8 cellular contexts compared by ENCODE assay signal in genomic region chr17:30323262-30323894, GRCh38. TPM values are rescaled to one million over a fixed set of nuclear protein-coding genes. Genes with fewer than 3 reads are reported as not detected.
DNase-seq lines count a peak whose midpoint lies in the region; ATAC-seq, FAIRE-seq and TF ChIP-seq lines count a peak whose summit lies in the region.

No MANE protein-coding gene starts in this region.

- H3K9me3 Mint-ChIP-seq in CD8-positive, alpha-beta T cell = no peaks in the 10 kb centered on the region
- no peaks in the 10 kb centered on the region for H3K9me3 Mint-ChIP-seq in central memory CD8-positive, alpha-beta T cell

- no peak overlapping the region for H3K18ac ChIP-seq in mesendoderm (ENCODE audit: low read length)

- H3K4me2 ChIP-seq in PC-9 (peak overlapping the region; percentile 30), hepatocyte (no peak overlapping the region), mesendoderm (ENCODE audit: low read length) (no peak overlapping the region)

- H3K79me2 ChIP-seq in PC-9 (ENCODE audit: low read depth) = no peaks in the 10 kb centered on the region
- H3K79me2 ChIP-seq in hepatocyte = no peaks in the 10 kb centered on the region
- H3K79me2 ChIP-seq in mesendoderm (ENCODE audit: control insufficient read depth, insufficient read depth, low read length) = no peaks in the 10 kb centered on the region

- no peaks in the 10 kb centered on the region for H3K9me3 ChIP-seq in CD8-positive, alpha-beta T cell (ENCODE audit: low read length)
- H3K9me3 ChIP-seq in PC-9 (ENCODE audit: insufficient read depth, low read depth) (no peaks in the 10 kb centered on the region), hepatocyte (ENCODE audit: low read depth) (no peaks in the 10 kb centered on the region)

- no peak overlapping the region for H4K5ac ChIP-seq in mesendoderm (ENCODE audit: low read length)

- no peaks in the 10 kb centered on the region for H3K36me3 ChIP-seq in CD8-positive, alpha-beta T cell (ENCODE audit: insufficient read depth, low read length)
- H3K36me3 ChIP-seq in PC-9 (ENCODE audit: low read depth) = no peaks in the 10 kb centered on the region
- H3K36me3 ChIP-seq in hepatocyte (replicated peaks; ENCODE audit: insufficient read depth, low read depth) = no peaks in the 10 kb centered on the region
- H3K36me3 ChIP-seq in mesendoderm (ENCODE audit: control insufficient read depth, insufficient read depth, low read length) = no peaks in the 10 kb centered on the region

- no peak overlapping the region for H2BK15ac ChIP-seq in mesendoderm (replicated peaks; ENCODE audit: low read depth)

- H4K20me1 ChIP-seq in PC-9 (ENCODE audit: insufficient read depth) = no peaks in the 10 kb centered on the region
- H4K20me1 ChIP-seq in hepatocyte (ENCODE audit: insufficient read depth, poor library complexity, severe bottlenecking) = no peaks in the 10 kb centered on the region

- peaks cover 36% of the 10 kb centered on the region for H3F3A ChIP-seq in PC-9 (ENCODE audit: insufficient read depth, low read depth)

- no peak overlapping the region for H2BK5ac ChIP-seq in mesendoderm (ENCODE audit: low read length)

- no peak overlapping the region for H3K23ac ChIP-seq in mesendoderm (ENCODE audit: low read length)

- no peak overlapping the region for H3K56ac ChIP-seq in mesendoderm (ENCODE audit: low read length)

- peaks cover 24% of the 10 kb centered on the region for H3K4me1 ChIP-seq in CD8-positive, alpha-beta T cell (ENCODE audit: insufficient read depth, low read length)
- H3K4me1 ChIP-seq in PC-9 (replicated peaks; ENCODE audit: insufficient read depth) (peaks cover 37% of the 10 kb centered on the region), hepatocyte (ENCODE audit: insufficient read depth) (no peaks in the 10 kb centered on the region), mesendoderm (ENCODE audit: control insufficient read depth, low read depth, low read length) (no peaks in the 10 kb centered on the region)

- H3K4ac ChIP-seq in mesendoderm (ENCODE audit: low read depth, low read length) = no peak overlapping the region

- no peak overlapping the region for H2AK5ac ChIP-seq in mesendoderm (ENCODE audit: low read length)

- no peak overlapping the region for H3K9ac ChIP-seq in mesendoderm (ENCODE audit: low read length)

- H3K27ac Mint-ChIP-seq in CD8-positive, alpha-beta T cell = peak overlapping the region; percentile 91
- peak overlapping the region; percentile 83 for H3K27ac Mint-ChIP-seq in central memory CD8-positive, alpha-beta T cell (ENCODE audit: low read depth)

- intact Hi-C loops in CD8-positive, alpha-beta T cell (cut with DNase I, micrococcal nuclease) = loop anchor here in 1 of 2 experiments (1.0 kb wide), 1 partner anchor 9 kb away; no protein-coding TSS in a partner anchor
- intact Hi-C loops in PC-9 (cut with micrococcal nuclease; ENCODE audit: unreplicated experiment) = no loop called here

- H3K36me3 Mint-ChIP-seq in CD8-positive, alpha-beta T cell = no peaks in the 10 kb centered on the region
- peaks cover 4% of the 10 kb centered on the region for H3K36me3 Mint-ChIP-seq in central memory CD8-positive, alpha-beta T cell (ENCODE audit: insufficient read depth)

- no peak overlapping the region for H2AFZ ChIP-seq in PC-9
- H2AFZ ChIP-seq in hepatocyte = no peak overlapping the region

- no peak overlapping the region for H4K8ac ChIP-seq in mesendoderm (ENCODE audit: low read depth, low read length)

- WGBS in hepatocyte (ENCODE audit: low lambda C conversion rate, missing lambda C conversion rate) = 73% methylated on average over 5 of the region's 5 CpGs
- no CpG with 5 or more reads among the region's 5 CpGs for WGBS in mesendoderm (ENCODE audit: extremely low coverage, insufficient coverage, low lambda C conversion rate)

- H3K4me3 Mint-ChIP-seq in CD8-positive, alpha-beta T cell = peak overlapping the region; percentile 11
- H3K4me3 Mint-ChIP-seq in central memory CD8-positive, alpha-beta T cell = peak overlapping the region; percentile 37

- ATAC-seq in CD8-positive, alpha-beta T cell = peak; percentile 83
- ATAC-seq in central memory CD8-positive, alpha-beta T cell (replicated peaks; ENCODE audit: extremely low read depth, poor library complexity, severe bottlenecking) = peak; percentile 82

- BruUV-seq in PC-9 (replicated peaks; lab: Mats Ljungman, UMichigan) = no TSS peak

- POLR2A ChIA-PET in CD8-positive, alpha-beta T cell (lab: Charles Lee) = interaction anchor here (0.6 to 2.5 kb wide), 8 partner anchors 9 to 196 kb away, joined by 3 to 11 read pairs (median 4); partner anchors contain the start of gene BLMH
- POLR2A ChIA-PET in PC-9 (lab: Charles Lee; ENCODE audit: unreplicated experiment) = no interaction called here

- no peak for TF ChIP-seq CTCF in CD8-positive, alpha-beta T cell (IDR thresholded peaks at IDR 0.05)
- TF ChIP-seq CTCF in HL-60 (IDR thresholded peaks at IDR 0.05; ENCODE audit: insufficient read depth, low read length) (no peak), PC-9 (conservative IDR thresholded peaks at IDR 0.05) (no peak), hepatocyte (IDR thresholded peaks at IDR 0.05; ENCODE audit: poor library complexity) (no peak)

- H3K79me1 ChIP-seq in mesendoderm (ENCODE audit: low read length) = no peaks in the 10 kb centered on the region

- no peaks in the 10 kb centered on the region for H3K9me2 ChIP-seq in PC-9 (ENCODE audit: insufficient read depth)
- no peaks in the 10 kb centered on the region for H3K9me2 ChIP-seq in hepatocyte (replicated peaks; ENCODE audit: insufficient read depth)

- H3K4me3 ChIP-seq in CD8-positive, alpha-beta T cell (ENCODE audit: low read depth, low read length) = no peak overlapping the region
- H3K4me3 ChIP-seq in HL-60 (replicated peaks; ENCODE audit: insufficient read depth, low read length) (no peak overlapping the region), PC-9 (no peak overlapping the region), hepatocyte (no peak overlapping the region), mesendoderm (ENCODE audit: low read length) (no peak overlapping the region)

- no peaks in the 10 kb centered on the region for H3K27me3 ChIP-seq in CD8-positive, alpha-beta T cell (ENCODE audit: insufficient read depth, low read length)
- no peaks in the 10 kb centered on the region for H3K27me3 ChIP-seq in HL-60 (ENCODE audit: insufficient read depth, poor library complexity, severe bottlenecking)
- H3K27me3 ChIP-seq in PC-9 (ENCODE audit: insufficient read depth, low read depth) = no peaks in the 10 kb centered on the region
- no peaks in the 10 kb centered on the region for H3K27me3 ChIP-seq in hepatocyte
- no peaks in the 10 kb centered on the region for H3K27me3 ChIP-seq in mesendoderm (ENCODE audit: insufficient read depth, low read length, poor library complexity)

- peaks cover 29% of the 10 kb centered on the region for H3K4me1 Mint-ChIP-seq in CD8-positive, alpha-beta T cell (ENCODE audit: low read depth)
- H3K4me1 Mint-ChIP-seq in central memory CD8-positive, alpha-beta T cell = peaks cover 27% of the 10 kb centered on the region

- H3K27me3 Mint-ChIP-seq in CD8-positive, alpha-beta T cell (ENCODE audit: low read depth) = no peaks in the 10 kb centered on the region
- H3K27me3 Mint-ChIP-seq in central memory CD8-positive, alpha-beta T cell = no peaks in the 10 kb centered on the region

- peak overlapping the region; percentile 0 for H3K27ac ChIP-seq in CD8-positive, alpha-beta T cell (ENCODE audit: low read depth, low read length)
- H3K27ac ChIP-seq in HL-60 (replicated peaks) (no peak overlapping the region), PC-9 (peak overlapping the region; percentile 82), hepatocyte (no peak overlapping the region), mesendoderm (ENCODE audit: low read depth, low read length) (no peak overlapping the region)

- DNase-seq in CD8-positive, alpha-beta T cell = peak; percentile 28 to 82 (median 58)
- peak; percentile 50 to 83 for DNase-seq in HL-60 (ENCODE audit: low read depth in 1 of 2, low spot score in 1 of 2)
- peak in 1 of 2 experiments; percentile 92 for DNase-seq in PC-9
- DNase-seq in central memory CD8-positive, alpha-beta T cell (ENCODE audit: low spot score in 2 of 2) = peak in 1 of 2 donors; percentile 34
- DNase-seq in hepatocyte (ENCODE audit: low spot score) = no peak
- no peak for DNase-seq in mesendoderm
- DNase-seq in GF-D8 (lab: John Stamatoyannopoulos, UW) = no peak
- DNase-seq in urothelium cell line (ENCODE audit: low spot score) = no peak

- FAIRE-seq in urothelium cell line (lab: Jason Lieb, UNC) = no peak

- CTCF ChIA-PET in CD8-positive, alpha-beta T cell (lab: Charles Lee) = interaction anchor here (1.3 to 4.0 kb wide), 8 partner anchors 12 to 230 kb away, joined by 3 to 50 read pairs (median 7); partner anchors contain the start of genes BLMH and TMIGD1
- CTCF ChIA-PET in PC-9 (lab: Charles Lee) = interaction anchor here (1.3 kb wide), 1 partner anchor 17 kb away, joined by 3 read pairs; no protein-coding TSS in a partner anchor

- H2BK120ac ChIP-seq in mesendoderm (ENCODE audit: low read depth, low read length) = no peak overlapping the region

RNA-seq across cellular contexts. Expression of gene TMIGD1, which starts 10.5 kb away (rescaled TPM):
- total RNA-seq in CD8-positive, alpha-beta T cell = not detected
- total RNA-seq in PC-9 (2021) (not detected in 2 replicates), hepatocyte (3.2 and 3.3 TPM in 2 replicates)
- polyA plus RNA-seq in hepatocyte = 1.3 and 2.5 TPM in 2 replicates
- polyA plus RNA-seq in mesendoderm (2013, experiment 1 of 2) = not detected
- polyA plus RNA-seq in mesendoderm (2013, experiment 2 of 2) = not detected

RNA-seq across cellular contexts. Expression of gene BLMH, which starts 31.6 kb away (rescaled TPM):
- 10 to 100 TPM; 32.6 to 33.3 TPM for total RNA-seq in CD8-positive, alpha-beta T cell
- total RNA-seq in PC-9 (2021) = 20.7 and 23.4 TPM in 2 replicates
- total RNA-seq in hepatocyte = 28.2 and 29.0 TPM in 2 replicates
- 21.3 and 26.0 TPM in 2 replicates for polyA plus RNA-seq in hepatocyte
- 55.5 TPM for polyA plus RNA-seq in mesendoderm (2013, experiment 1 of 2)
- polyA plus RNA-seq in mesendoderm (2013, experiment 2 of 2) = 54.7 TPM

RNA-seq across cellular contexts. Expression of gene CPD, which starts 55.3 kb away (rescaled TPM):
- 10 to 100 TPM; 40.9 to 42.1 TPM for total RNA-seq in CD8-positive, alpha-beta T cell
- 44.7 and 55.0 TPM in 2 replicates for total RNA-seq in PC-9 (2021)
- total RNA-seq in hepatocyte = 80.6 and 87.3 TPM in 2 replicates
- 20.7 and 22.2 TPM in 2 replicates for polyA plus RNA-seq in hepatocyte
- polyA plus RNA-seq in mesendoderm (2013, experiment 1 of 2) = 17.9 TPM
- 16.7 TPM for polyA plus RNA-seq in mesendoderm (2013, experiment 2 of 2)

Comparison
In these comparisons a context has a peak if more than half of its experiments do, and no peak if none do; other contexts are left out.
1. DNase-seq: peak in CD8-positive, alpha-beta T cell (7 of 7) and HL-60 (2 of 2); none in hepatocyte (single experiment), mesendoderm (single experiment), GF-D8 (single experiment) and urothelium cell line (single experiment).
2. H3K27ac ChIP-seq: peak in CD8-positive, alpha-beta T cell (single experiment) and PC-9 (single experiment); none in HL-60 (single experiment), hepatocyte (single experiment) and mesendoderm (single experiment).